19 cellular contexts compared by ENCODE assay signal in the genomic region with DNA sequence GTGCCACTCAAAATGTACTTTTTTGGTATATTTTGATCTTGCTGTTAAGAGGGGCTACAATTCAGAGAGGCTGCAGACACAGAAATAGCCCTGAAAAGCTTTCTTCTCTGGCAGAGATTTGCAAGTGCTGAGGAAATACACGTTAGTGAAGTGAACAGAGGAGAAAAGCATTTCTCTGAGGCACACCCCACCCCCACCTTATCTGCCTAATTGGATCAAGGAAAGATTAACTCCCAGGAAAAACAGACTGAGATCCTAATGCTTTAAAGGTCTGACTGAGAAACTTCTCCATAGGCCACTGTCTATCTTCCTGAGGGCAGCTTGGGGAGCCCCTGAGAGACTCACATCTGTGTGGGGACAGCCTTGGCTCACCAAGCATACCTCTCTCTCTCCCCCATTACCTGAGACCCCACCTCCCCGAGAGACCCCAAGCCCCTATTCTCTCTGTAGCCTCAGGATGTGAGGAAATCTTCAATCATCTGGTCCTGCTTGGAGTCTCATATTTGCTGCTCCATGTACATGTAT. TPM values are rescaled to one million over a fixed set of nuclear protein-coding genes. Genes with fewer than 3 reads are reported as not detected.
"Had no signal": no experiment of that assay in that cellular context is flagged by ENCODE, and none has a peak within 500 bp of the region (broad histone marks: within the 10 kb centered on the region; RNA-seq: fewer than 3 reads in every experiment).

No MANE protein-coding gene starts in this region.

- H3K27me3 ChIP-seq: dorsolateral prefrontal cortex, neutrophil, thyroid gland had no signal

- H3K27ac ChIP-seq: dorsolateral prefrontal cortex, neutrophil, thyroid gland had no signal

- DNase-seq: activated B cell treated with CpG ODN at 0.5 μM for 24 hours; activated CD4-positive, alpha-beta memory T cell treated with anti-CD3 and anti-CD28 coated beads for 36 hours; activated CD4-positive, alpha-beta T cell treated with anti-CD3 and anti-CD28 coated beads for 4 hours; activated naive CD4-positive, alpha-beta T cell treated with Interleukin-2 at 50 U/mL for 16 hours; activated naive CD8-positive, alpha-beta T cell treated with anti-CD3 and anti-CD28 coated beads, Interleukin-2, amount 10 ng/mL, durations not matched to agents 7 days and 5 days; activated T-cell treated with anti-CD3 and anti-CD28 coated beads, Interleukin-2, amount 50 U/mL, for 1 hour; amygdala; caudate nucleus; dorsolateral prefrontal cortex; naive thymus-derived CD8-positive, alpha-beta T cell; retina; stimulated activated CD4-positive, alpha-beta T cell treated with anti-CD3 and anti-CD28 coated beads, Interleukin-12 subunit alpha, Interleukin-12 subunit beta, amount 100 ng/mL, for 4 hours; stimulated activated CD4-positive, alpha-beta T cell treated with anti-CD3 and anti-CD28 coated beads, Interleukin-1b, Interleukin-23, amount 100 ng/mL, for 48 hours; stimulated activated CD8-positive, alpha-beta memory T cell treated with anti-CD3 and anti-CD28 coated beads, Interleukin-4, amount 100 ng/mL, for 48 hours; stimulated activated naive CD4-positive, alpha-beta T cell; T-helper 1 cell; T-helper 9 cell had no signal

- H3K36me3 ChIP-seq: neutrophil, thyroid gland had no signal

- H3K4me3 ChIP-seq: dorsolateral prefrontal cortex, thyroid gland had no signal

- ATAC-seq: naive thymus-derived CD8-positive, alpha-beta T cell had no signal

- H3K9me3 ChIP-seq: neutrophil, thyroid gland had no signal

RNA-seq across cellular contexts. Expression of gene AKR1C3, which starts 14.8 kb away (rescaled TPM):
- total RNA-seq: activated B cell treated with CpG ODN at 0.5 μM for 24 hours had no signal
